ENCODE assay signal across 28 cellular contexts in genomic region chr14:42143114-42143513, GRCh38.
"Had no signal": no experiment of that assay in that cellular context is flagged by ENCODE, and none has a peak within 500 bp of the region (broad histone marks: within the 10 kb centered on the region; RNA-seq: fewer than 3 reads in every experiment).

No MANE protein-coding gene starts in this region.

- H3K4me1 ChIP-seq: colonic mucosa, esophagus squamous epithelium, gastrocnemius medialis, heart left ventricle, heart right ventricle had no signal

- DNase-seq: colonic mucosa; cortex of kidney; dermis blood vessel endothelial cell; dorsolateral prefrontal cortex; effector CD4-positive, alpha-beta T cell; effector CD8-positive, alpha-beta T cell; effector memory CD4-positive, alpha-beta T cell; effector memory CD8-positive, alpha-beta T cell; endodermal cell; erythroblast; esophagus squamous epithelium; foreskin fibroblast; foreskin keratinocyte; foreskin melanocyte; gastrocnemius medialis; glutamatergic neuron; head of caudate nucleus; heart left ventricle; heart right ventricle had no signal

- H3K9me3 ChIP-seq: colonic mucosa, esophagus muscularis mucosa, esophagus squamous epithelium, gastrocnemius medialis, gastroesophageal sphincter had no signal

- H3K27ac ChIP-seq: colonic mucosa, coronary artery, dorsolateral prefrontal cortex, epithelial cell of prostate, esophagus muscularis mucosa, esophagus squamous epithelium, foreskin keratinocyte, gastrocnemius medialis, gastroesophageal sphincter, heart left ventricle, heart right ventricle, hepatocyte had no signal

- H2AFZ ChIP-seq: hepatocyte had no signal

- ATAC-seq: effector memory CD8-positive, alpha-beta T cell; esophagus mucosa; foreskin keratinocyte; gastrocnemius medialis; gastroesophageal sphincter; heart left ventricle; heart right ventricle had no signal

- H3K27me3 ChIP-seq: colonic mucosa, dorsolateral prefrontal cortex, esophagus muscularis mucosa, esophagus squamous epithelium, foreskin keratinocyte, gastrocnemius medialis, gastroesophageal sphincter, heart left ventricle, heart right ventricle, hepatocyte had no signal

- H3K36me3 ChIP-seq: colonic mucosa, esophagus muscularis mucosa, esophagus squamous epithelium, gastrocnemius medialis, gastroesophageal sphincter, heart left ventricle, heart right ventricle had no signal

- H3K79me2 ChIP-seq: hepatocyte had no signal

- H3K4me2 ChIP-seq: hepatocyte had no signal

- FAIRE-seq: colon, endometrium, endothelial cell of umbilical vein had no signal

- H3K4me3 ChIP-seq: colonic mucosa, coronary artery, dorsolateral prefrontal cortex, esophagus muscularis mucosa, esophagus squamous epithelium, gastrocnemius medialis, gastroesophageal sphincter, heart left ventricle, heart right ventricle, hepatocyte had no signal
